In the genomic region with DNA sequence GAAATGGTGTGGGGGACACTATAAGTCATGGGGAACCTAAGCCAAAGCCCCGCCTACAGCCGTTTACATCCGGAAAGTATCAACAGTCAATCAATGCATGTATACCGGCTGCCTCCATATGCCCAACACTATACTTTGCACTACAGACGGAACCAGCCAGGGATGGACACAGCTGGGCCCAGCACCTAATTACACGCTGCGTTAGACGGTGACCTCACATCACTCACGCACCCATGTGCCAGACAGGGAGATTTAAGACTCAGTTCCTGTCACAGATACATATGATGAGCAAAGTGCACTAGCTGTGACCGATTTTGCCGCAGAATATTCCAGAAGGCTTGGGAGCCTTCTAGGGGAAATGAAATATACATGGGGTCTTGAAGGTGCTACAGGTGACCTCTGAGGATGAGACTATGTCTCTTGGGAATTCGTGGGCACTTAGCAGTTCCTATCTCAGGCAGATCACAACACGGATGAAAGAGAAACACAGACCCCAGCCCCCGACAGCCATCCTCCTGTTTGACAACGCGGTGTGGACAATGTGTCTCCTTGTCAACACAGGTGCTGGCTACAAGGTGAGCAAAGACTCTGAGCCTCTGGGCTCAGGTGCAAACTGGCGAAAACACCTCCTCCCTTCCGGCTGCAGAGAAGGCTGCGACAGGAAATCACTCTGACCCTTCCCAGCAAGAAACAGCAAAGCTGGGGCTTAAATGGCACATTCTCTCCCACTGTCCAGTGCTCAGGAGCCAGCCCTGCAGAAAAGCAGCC, we compare ENCODE assay signal across 1 cellular context.
TF ChIP-seq lines count a peak whose summit lies in the region.

No MANE protein-coding gene starts in this region.

TF ChIP-seq in H1, 55 proteins besides CTCF, POLR2A, EP300 and RAD21:
- TF ChIP-seq, protein P1, sequence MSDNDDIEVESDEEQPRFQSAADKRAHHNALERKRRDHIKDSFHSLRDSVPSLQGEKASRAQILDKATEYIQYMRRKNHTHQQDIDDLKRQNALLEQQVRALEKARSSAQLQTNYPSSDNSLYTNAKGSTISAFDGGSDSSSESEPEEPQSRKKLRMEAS (IDR thresholded peaks at IDR 0.05): no peak
- no peak for TF ChIP-seq BRCA1 (IDR thresholded peaks at IDR 0.05; ENCODE audit: low read depth, low read length)
- TF ChIP-seq CREB1 (IDR thresholded peaks at IDR 0.05): no peak
- no peak for TF ChIP-seq SP2 (IDR thresholded peaks at IDR 0.05; ENCODE audit: low read length)
- no peak for TF ChIP-seq NANOG (IDR thresholded peaks at IDR 0.05; ENCODE audit: insufficient read depth, low read depth, low read length, poor library complexity, severe bottlenecking)
- TF ChIP-seq CHD2 (IDR thresholded peaks at IDR 0.05; ENCODE audit: low read length): no peak
- TF ChIP-seq CBX5 (IDR thresholded peaks at IDR 0.05; ENCODE audit: low read depth, low read length): no peak
- no peak for TF ChIP-seq TAF1 (IDR thresholded peaks at IDR 0.05; ENCODE audit: low read depth, low read length)
- TF ChIP-seq FOSL1 (IDR thresholded peaks at IDR 0.05; ENCODE audit: insufficient read depth, low read depth, low read length): no peak
- no peak for TF ChIP-seq YY1 (IDR thresholded peaks at IDR 0.05; ENCODE audit: low read depth, low read length)
- no peak for TF ChIP-seq KDM5A (IDR thresholded peaks at IDR 0.05; ENCODE audit: low read length)
- TF ChIP-seq GABPA (IDR thresholded peaks at IDR 0.05; ENCODE audit: borderline replicate concordance, insufficient read depth, low read length): no peak
- TF ChIP-seq SAP30 (IDR thresholded peaks at IDR 0.05; ENCODE audit: insufficient read depth, insufficient replicate concordance, low read length): no peak
- TF ChIP-seq CHD1 (IDR thresholded peaks at IDR 0.05; ENCODE audit: low read depth, low read length): no peak
- TF ChIP-seq RBBP5 (IDR thresholded peaks at IDR 0.05; ENCODE audit: borderline replicate concordance, low read depth, low read length): no peak
